ENCODE assay signal across 30 cellular contexts in genomic region chr6:31135710-31136109, GRCh38. TPM values are rescaled to one million over a fixed set of nuclear protein-coding genes. Genes with fewer than 3 reads are reported as not detected.
A peak's percentile ranks its signal among the peaks of the same experiment; 100 is the strongest.
DNase-seq lines count a peak whose midpoint lies in the region; ATAC-seq, FAIRE-seq and TF ChIP-seq lines count a peak whose summit lies in the region.
"Had no signal": no experiment of that assay in that cellular context is flagged by ENCODE, and none has a peak within 500 bp of the region (broad histone marks: within the 10 kb centered on the region; RNA-seq: fewer than 3 reads in every experiment).

No MANE protein-coding gene starts in this region.

- RAD21 ChIA-PET in GM12878 (lab: Charles Lee; ENCODE audit: unreplicated experiment), result interaction anchor here (0.7 to 1.6 kb wide), 5 partner anchors 57 to 231 kb away, joined by 4 to 13 read pairs (median 4); no protein-coding TSS in a partner anchor

- intact Hi-C loops in GM12878 (cut with micrococcal nuclease; ENCODE audit: unreplicated experiment) (loop anchor here (2.0 kb wide), 1 partner anchor 231 kb away; no protein-coding TSS in a partner anchor), PC-3 (cut with micrococcal nuclease) (loop anchor here (2.0 kb wide), 1 partner anchor 231 kb away; no protein-coding TSS in a partner anchor)

- H3K9me2 ChIP-seq in PC-3 (replicated peaks; ENCODE audit: low read length), result no peaks in the 10 kb centered on the region

- FAIRE-seq in GM12878 (lab: Jason Lieb, UNC), result no peak
- FAIRE-seq: A204.1, GM12892, GM18507, GM19239 had no signal

- WGBS in GM12878 (ENCODE audit: insufficient coverage, insufficient replicate concordance, low lambda C conversion rate, missing lambda C conversion rate), result 26% methylated on average over 10 of the region's 10 CpGs

- H3K36me3 ChIP-seq in GM12878 (ENCODE audit: control insufficient read depth in 2 of 2, insufficient read depth in 2 of 2, low read length in 1 of 2), result no peaks in the 10 kb centered on the region
- H3K36me3 ChIP-seq in PC-3 (ENCODE audit: low read depth, low read length), result no peaks in the 10 kb centered on the region
- H3K36me3 ChIP-seq: BE2C, BLaER1 had no signal

- no peak for TF ChIP-seq EP300 in GM12878 (IDR thresholded peaks at IDR 0.05; ENCODE audit: borderline replicate concordance in 1 of 2, control insufficient read depth in 1 of 2, low read depth in 2 of 2, low read length in 2 of 2)

- TF ChIP-seq POLR2A in GM12878 (IDR thresholded peaks at IDR 0.05; ENCODE audit: low read depth, low read length), result no peak

- TF ChIP-seq CTCF in GM12878 (IDR thresholded peaks at IDR 0.05 in 2 of 3, conservative IDR thresholded peaks at IDR 0.05 in 1 of 3; ENCODE audit: control insufficient read depth in 2 of 3, extremely low read depth in 1 of 3, insufficient read depth in 1 of 3, low read depth in 3 of 3, low read length in 3 of 3) (no peak), mesothelial cell of epicardium (IDR thresholded peaks at IDR 0.05; ENCODE audit: unreplicated experiment) (no peak), PC-3 (conservative IDR thresholded peaks at IDR 0.05; ENCODE audit: low read depth, low read length) (no peak)

- no peak overlapping the region for H3K27ac Mint-ChIP-seq in mesothelial cell of epicardium
- H3K27ac Mint-ChIP-seq: CD4-positive, alpha-beta memory T cell; CD4-positive, CD25-positive, alpha-beta regulatory T cell had no signal

- H3K27ac ChIP-seq in GM12878 (ENCODE audit: control insufficient read depth, insufficient read depth), result no peak overlapping the region
- H3K27ac ChIP-seq in PC-3 (ENCODE audit: low read length), result no peak overlapping the region
- H3K27ac ChIP-seq: BLaER1 had no signal

- H3K9ac ChIP-seq in GM12878 (ENCODE audit: control insufficient read depth, insufficient read depth, low read length), result no peak overlapping the region
- no peak overlapping the region for H3K9ac ChIP-seq in PC-3 (ENCODE audit: low read length)
- H3K9ac ChIP-seq: BLaER1 had no signal

- no peaks in the 10 kb centered on the region for H3K36me3 Mint-ChIP-seq in mesothelial cell of epicardium
- H3K36me3 Mint-ChIP-seq: CD14-positive monocyte; CD4-positive, alpha-beta memory T cell; CD4-positive, CD25-positive, alpha-beta regulatory T cell; CD8-positive, alpha-beta memory T cell had no signal

- no peaks in the 10 kb centered on the region for H3K9me3 Mint-ChIP-seq in mesothelial cell of epicardium
- H3K9me3 Mint-ChIP-seq: CD4-positive, alpha-beta memory T cell; CD8-positive, alpha-beta memory T cell had no signal

- BruUV-seq in GM12878 (replicated peaks; lab: Mats Ljungman, UMichigan) (no TSS peak), PC-3 (replicated peaks; lab: Mats Ljungman, UMichigan) (no TSS peak)

- in situ Hi-C loops in GM12878 (cut with MboI), result loop anchor here (5.0 kb wide), 2 partner anchors 57 to 232 kb away; no protein-coding TSS in a partner anchor

- H3K4me3 Mint-ChIP-seq in mesothelial cell of epicardium, result no peak overlapping the region
- H3K4me3 Mint-ChIP-seq: CD14-positive monocyte; CD4-positive, alpha-beta memory T cell; CD4-positive, CD25-positive, alpha-beta regulatory T cell; CD8-positive, alpha-beta memory T cell had no signal

- CTCF ChIA-PET in GM12878 (lab: Yijun Ruan, JAX) (interaction anchor here (1.0 to 22.9 kb wide), 6 partner anchors 20 to 231 kb away, joined by 3 to 326 read pairs (median 4); no protein-coding TSS in a partner anchor), PC-3 (lab: Charles Lee) (no interaction called here)

- SMC1A ChIA-PET in GM12878 (lab: Charles Lee; ENCODE audit: uncharacterized antibody, unreplicated experiment), result interaction anchor here (0.7 to 5.8 kb wide), 3 partner anchors 9 to 59 kb away, joined by 3 to 52 read pairs (median 5); no protein-coding TSS in a partner anchor

- H3K27me3 ChIP-seq in GM12878 (replicated peaks in 1 of 2; ENCODE audit: control insufficient read depth in 2 of 2, insufficient read depth in 2 of 2, low read length in 1 of 2), result no peaks in the 10 kb centered on the region
- H3K27me3 ChIP-seq in PC-3 (ENCODE audit: low read length), result no peaks in the 10 kb centered on the region
- H3K27me3 ChIP-seq: BE2C, BLaER1 had no signal

- H3K79me2 ChIP-seq in GM12878 (ENCODE audit: control insufficient read depth, insufficient read depth, low read length) (no peaks in the 10 kb centered on the region), PC-3 (ENCODE audit: low read length) (no peaks in the 10 kb centered on the region)

- TF ChIP-seq RAD21 in GM12878 (IDR thresholded peaks at IDR 0.05; ENCODE audit: insufficient read depth, low read depth, low read length), result no peak

- H3K9me3 ChIP-seq in GM12878 (replicated peaks; ENCODE audit: control insufficient read depth, insufficient read depth, low read length) (no peaks in the 10 kb centered on the region; the same call in 2 of the 3 replicates), PC-3 (ENCODE audit: low read length) (no peaks in the 10 kb centered on the region)
- H3K9me3 ChIP-seq: BE2C, BLaER1 had no signal

- H3K4me1 Mint-ChIP-seq in mesothelial cell of epicardium, result peaks cover 11% of the 10 kb centered on the region

- no peaks in the 10 kb centered on the region for H3F3A ChIP-seq in PC-3 (ENCODE audit: low read length, unreplicated experiment)

- DNase-seq in GM12878 (ENCODE audit: low read depth, low spot score), result no peak
- DNase-seq in mesothelial cell of epicardium (ENCODE audit: low spot score in 2 of 2, unreplicated experiment in 2 of 2), result no peak
- DNase-seq in PC-3, result no peak
- DNase-seq: 8988T; ACHN; BE2C; C1 segment of cervical spinal cord; CD4-positive, alpha-beta memory T cell; CD4-positive, CD25-positive, alpha-beta regulatory T cell; CD8-positive, alpha-beta memory T cell; COR-L47; DMS 273 treated with DMSO at 0.1 percent for 48 hours; DMS153; DMS53; DMS79; DND-41; EL; GDM1 had no signal

- ATAC-seq in GM18868 (IDR thresholded peaks at IDR 0.05; ENCODE audit: unreplicated experiment) (peak; percentile 60), GM12878 (peak; percentile 62), PC-3 (no peak), HG02623 (IDR thresholded peaks at IDR 0.05; ENCODE audit: unreplicated experiment) (no peak)

- H3K4me1 ChIP-seq in GM12878 (ENCODE audit: control insufficient read depth, insufficient read depth, low read length) (peaks cover 3% of the 10 kb centered on the region), PC-3 (ENCODE audit: insufficient read depth, low read length) (peaks cover 4% of the 10 kb centered on the region; the same call in 1 of the 2 replicates)
- H3K4me1 ChIP-seq: BE2C had no signal

- POLR2A ChIA-PET in GM12878 (lab: Charles Lee), result interaction anchor here (0.6 kb wide), 1 partner anchor 435 kb away, joined by 3 read pairs; no protein-coding TSS in a partner anchor
- POLR2A ChIA-PET in PC-3 (lab: Charles Lee; ENCODE audit: unreplicated experiment), result no interaction called here

- H3K27me3 Mint-ChIP-seq in mesothelial cell of epicardium (ENCODE audit: low read depth), result peaks cover 2% of the 10 kb centered on the region
- H3K27me3 Mint-ChIP-seq: CD4-positive, CD25-positive, alpha-beta regulatory T cell had no signal

- no peak overlapping the region for H3K4me2 ChIP-seq in GM12878 (ENCODE audit: control insufficient read depth, insufficient read depth)
- no peak overlapping the region for H3K4me2 ChIP-seq in PC-3 (ENCODE audit: low read length)
- H3K4me2 ChIP-seq: BLaER1 had no signal

- H2AFZ ChIP-seq in GM12878 (ENCODE audit: control insufficient read depth, low read depth, low read length), result no peak overlapping the region
- H2AFZ ChIP-seq in PC-3 (ENCODE audit: low read length), result no peak overlapping the region

- no peaks in the 10 kb centered on the region for H4K20me1 ChIP-seq in GM12878 (ENCODE audit: control insufficient read depth, insufficient read depth)
- no peaks in the 10 kb centered on the region for H4K20me1 ChIP-seq in PC-3 (ENCODE audit: low read length)
- H4K20me1 ChIP-seq: BLaER1 had no signal

- H3K4me3 ChIP-seq in GM12878 (no peak overlapping the region), PC-3 (ENCODE audit: low read length) (no peak overlapping the region)
- H3K4me3 ChIP-seq: BLaER1 had no signal

RNA-seq across cellular contexts. Expression of gene PSORS1C2, which starts 3.2 kb away (rescaled TPM):
- total RNA-seq in GM12878 (2013; cell fraction: nucleolus; rRNA removed), result not detected in 2 replicates
- total RNA-seq in GM12878 (2014; rRNA removed) (not detected in 2 replicates), GM12878 (2014; rRNA removed; fragmentation: Illumina TruSeq; extraction: Trizol) (not detected in 2 replicates), GM12878 (2021) (not detected in 2 replicates), mesothelial cell of epicardium (not detected in 3 replicates), PC-3 (2014; rRNA removed) (not detected in 2 replicates)
- polyA plus RNA-seq in GM12878 (2011; ENCODE audit: low read depth), result not detected
- polyA plus RNA-seq in GM12878 (2011; rRNA removed) (not detected in 2 replicates), GM12878 (2014; fragmentation: Illumina TruSeq; extraction: Trizol) (not detected in 2 replicates), GM12878 (2014; fragmentation: Nextera tagmentation; extraction: Ambion mirVana) (not detected), GM12878 (2014; rRNA removed) (not detected in 2 replicates), GM12878 (2016; fragmentation: Nextera tagmentation; extraction: Ambion mirVana) (not detected)
- polyA plus RNA-seq in GM12878 (2011; cell fraction: cytosol; rRNA removed), result not detected in 2 replicates
- polyA plus RNA-seq in GM12878 (2011; cell fraction: nucleus; rRNA removed), result not detected in 2 replicates
- not detected in 2 replicates for polyA plus RNA-seq in GM12878 (2012)
- not detected in 2 replicates for polyA minus RNA-seq in GM12878 (2011; rRNA and poly(A)+ RNA removed)
- polyA minus RNA-seq in GM12878 (2011; cell fraction: cytosol; rRNA and poly(A)+ RNA removed), result not detected in 2 replicates
- not detected in 2 replicates for polyA minus RNA-seq in GM12878 (2011; cell fraction: nucleus; rRNA and poly(A)+ RNA removed)
- total RNA-seq: A673; CD4-positive, alpha-beta memory T cell; CD4-positive, CD25-positive, alpha-beta regulatory T cell; CD8-positive, alpha-beta memory T cell; Daoy; G401 had no signal
- polyA plus RNA-seq: AG04450; CD14-positive monocyte; CD4-positive, alpha-beta memory T cell; CD4-positive, CD25-positive, alpha-beta regulatory T cell; CD8-positive, alpha-beta memory T cell had no signal

RNA-seq across cellular contexts. Expression of gene CDSN, which starts 15.5 kb away (rescaled TPM):
- not detected in 2 replicates for total RNA-seq in GM12878 (2013; cell fraction: nucleolus; rRNA removed)
- total RNA-seq in GM12878 (2014; rRNA removed) (not detected in 2 replicates), GM12878 (2014; rRNA removed; fragmentation: Illumina TruSeq; extraction: Trizol) (not detected in 2 replicates), GM12878 (2021) (not detected in 2 replicates), mesothelial cell of epicardium (not detected in 3 replicates), PC-3 (2014; rRNA removed) (0.55 and 0.81 TPM in 2 replicates)
- not detected for polyA plus RNA-seq in GM12878 (2011; ENCODE audit: low read depth)
- polyA plus RNA-seq in GM12878 (2011; rRNA removed) (not detected in 2 replicates), GM12878 (2014; fragmentation: Illumina TruSeq; extraction: Trizol) (0.01 TPM in 1 of 2 replicates, not detected in the other), GM12878 (2014; fragmentation: Nextera tagmentation; extraction: Ambion mirVana) (not detected), GM12878 (2014; rRNA removed) (not detected in 2 replicates), GM12878 (2016; fragmentation: Nextera tagmentation; extraction: Ambion mirVana) (not detected)
- polyA plus RNA-seq in GM12878 (2011; cell fraction: cytosol; rRNA removed), result not detected in 2 replicates
- polyA plus RNA-seq in GM12878 (2011; cell fraction: nucleus; rRNA removed), result not detected in 2 replicates
- polyA plus RNA-seq in GM12878 (2012), result not detected in 2 replicates
- not detected in 2 replicates for polyA minus RNA-seq in GM12878 (2011; rRNA and poly(A)+ RNA removed)
- not detected in 2 replicates for polyA minus RNA-seq in GM12878 (2011; cell fraction: cytosol; rRNA and poly(A)+ RNA removed)
- polyA minus RNA-seq in GM12878 (2011; cell fraction: nucleus; rRNA and poly(A)+ RNA removed), result not detected in 2 replicates
- total RNA-seq: A673; CD4-positive, alpha-beta memory T cell; CD4-positive, CD25-positive, alpha-beta regulatory T cell; CD8-positive, alpha-beta memory T cell; Daoy; G401 had no signal
- polyA plus RNA-seq: AG04450; CD14-positive monocyte; CD4-positive, alpha-beta memory T cell; CD4-positive, CD25-positive, alpha-beta regulatory T cell; CD8-positive, alpha-beta memory T cell had no signal

RNA-seq across cellular contexts. Expression of gene PSORS1C1, which starts 21.1 kb away (rescaled TPM):
- total RNA-seq in GM12878 (2013; cell fraction: nucleolus; rRNA removed), result not detected in 2 replicates
- total RNA-seq in GM12878 (2014; rRNA removed) (not detected in 2 replicates), GM12878 (2014; rRNA removed; fragmentation: Illumina TruSeq; extraction: Trizol) (not detected in 2 replicates), GM12878 (2021) (0.64 TPM in 1 of 2 replicates, not detected in the other), mesothelial cell of epicardium (0.29 to 1.1 TPM (median 0.72 TPM) in 3 replicates), PC-3 (2014; rRNA removed) (2.0 and 5.5 TPM in 2 replicates)
- polyA plus RNA-seq in GM12878 (2011; ENCODE audit: low read depth), result 1.9 TPM
- polyA plus RNA-seq in GM12878 (2011; rRNA removed) (0.10 and 0.15 TPM in 2 replicates), GM12878 (2014; fragmentation: Illumina TruSeq; extraction: Trizol) (0.57 TPM in 1 of 2 replicates, not detected in the other), GM12878 (2014; fragmentation: Nextera tagmentation; extraction: Ambion mirVana) (under 1 TPM; 0.13 to 0.20 TPM), GM12878 (2014; rRNA removed) (not detected in 2 replicates), GM12878 (2016; fragmentation: Nextera tagmentation; extraction: Ambion mirVana) (under 1 TPM in 1 of 2 experiments, not detected in 1; 1.00 TPM)
- polyA plus RNA-seq in GM12878 (2011; cell fraction: cytosol; rRNA removed), result 0.22 TPM in 1 of 2 replicates, not detected in the other
- polyA plus RNA-seq in GM12878 (2011; cell fraction: nucleus; rRNA removed), result 0.44 and 0.87 TPM in 2 replicates
- polyA plus RNA-seq in GM12878 (2012), result 0.28 TPM in 1 of 2 replicates, not detected in the other
- not detected in 2 replicates for polyA minus RNA-seq in GM12878 (2011; rRNA and poly(A)+ RNA removed)
- polyA minus RNA-seq in GM12878 (2011; cell fraction: cytosol; rRNA and poly(A)+ RNA removed), result not detected in 2 replicates
- 0.36 and 0.77 TPM in 2 replicates for polyA minus RNA-seq in GM12878 (2011; cell fraction: nucleus; rRNA and poly(A)+ RNA removed)
- total RNA-seq: A673; CD4-positive, alpha-beta memory T cell; CD4-positive, CD25-positive, alpha-beta regulatory T cell; CD8-positive, alpha-beta memory T cell; G401 had no signal
- polyA plus RNA-seq: CD14-positive monocyte; CD4-positive, CD25-positive, alpha-beta regulatory T cell; CD8-positive, alpha-beta memory T cell had no signal

RNA-seq across cellular contexts. Expression of gene CCHCR1, which starts 21.9 kb away (rescaled TPM):
- 36.3 and 37.0 TPM in 2 replicates for total RNA-seq in GM12878 (2013; cell fraction: nucleolus; rRNA removed)
- total RNA-seq in GM12878 (2014; rRNA removed) (26.7 and 30.2 TPM in 2 replicates), GM12878 (2014; rRNA removed; fragmentation: Illumina TruSeq; extraction: Trizol) (19.1 and 24.2 TPM in 2 replicates), GM12878 (2021) (35.0 and 36.8 TPM in 2 replicates), mesothelial cell of epicardium (33.9 to 36.6 TPM (median 34.5 TPM) in 3 replicates), PC-3 (2014; rRNA removed) (31.3 and 40.0 TPM in 2 replicates)
- polyA plus RNA-seq in GM12878 (2011; ENCODE audit: low read depth), result 14.4 TPM
- polyA plus RNA-seq in GM12878 (2011; rRNA removed) (9.4 and 15.3 TPM in 2 replicates), GM12878 (2014; fragmentation: Illumina TruSeq; extraction: Trizol) (21.7 and 22.6 TPM in 2 replicates), GM12878 (2014; fragmentation: Nextera tagmentation; extraction: Ambion mirVana) (1 to 10 TPM; 1.0 to 1.4 TPM), GM12878 (2014; rRNA removed) (34.9 and 35.2 TPM in 2 replicates), GM12878 (2016; fragmentation: Nextera tagmentation; extraction: Ambion mirVana) (10 to 100 TPM; 31.4 to 34.5 TPM)
- 14.0 and 18.4 TPM in 2 replicates for polyA plus RNA-seq in GM12878 (2011; cell fraction: cytosol; rRNA removed)
- polyA plus RNA-seq in GM12878 (2011; cell fraction: nucleus; rRNA removed), result 54.6 and 62.6 TPM in 2 replicates
- 24.4 and 26.6 TPM in 2 replicates for polyA plus RNA-seq in GM12878 (2012)
- polyA minus RNA-seq in GM12878 (2011; rRNA and poly(A)+ RNA removed), result 10.6 and 18.5 TPM in 2 replicates
- 5.0 and 5.2 TPM in 2 replicates for polyA minus RNA-seq in GM12878 (2011; cell fraction: cytosol; rRNA and poly(A)+ RNA removed)
- 14.1 and 23.8 TPM in 2 replicates for polyA minus RNA-seq in GM12878 (2011; cell fraction: nucleus; rRNA and poly(A)+ RNA removed)

RNA-seq across cellular contexts. Expression of gene TCF19, which starts 22.7 kb away (rescaled TPM):
- total RNA-seq in GM12878 (2013; cell fraction: nucleolus; rRNA removed), result 12.1 and 12.6 TPM in 2 replicates
- total RNA-seq in GM12878 (2014; rRNA removed), result 90.5 and 103 TPM in 2 replicates
- total RNA-seq in GM12878 (2014; rRNA removed; fragmentation: Illumina TruSeq; extraction: Trizol), result 42.6 and 46.3 TPM in 2 replicates
- total RNA-seq in GM12878 (2021), result 60.2 and 61.1 TPM in 2 replicates
- polyA plus RNA-seq in GM12878 (2011; ENCODE audit: low read depth), result 20.5 TPM
- 28.3 and 29.0 TPM in 2 replicates for polyA plus RNA-seq in GM12878 (2011; rRNA removed)
- polyA plus RNA-seq in GM12878 (2011; cell fraction: cytosol; rRNA removed), result 31.8 and 47.0 TPM in 2 replicates
- polyA plus RNA-seq in GM12878 (2011; cell fraction: nucleus; rRNA removed), result 40.8 and 45.4 TPM in 2 replicates
- 31.6 and 32.0 TPM in 2 replicates for polyA plus RNA-seq in GM12878 (2012)
- polyA plus RNA-seq in GM12878 (2014; fragmentation: Illumina TruSeq; extraction: Trizol), result 33.9 and 43.6 TPM in 2 replicates
- 10 to 100 TPM in 1 of 2 experiments, 1 to 10 TPM in 1; 7.7 to 19.5 TPM for polyA plus RNA-seq in GM12878 (2014; fragmentation: Nextera tagmentation; extraction: Ambion mirVana)
- polyA plus RNA-seq in GM12878 (2014; rRNA removed), result 83.5 and 91.4 TPM in 2 replicates
- polyA plus RNA-seq in GM12878 (2016; fragmentation: Nextera tagmentation; extraction: Ambion mirVana), result 10 to 100 TPM; 77.9 to 85.0 TPM
- 12.8 and 28.2 TPM in 2 replicates for polyA minus RNA-seq in GM12878 (2011; rRNA and poly(A)+ RNA removed)
- 8.2 and 10.0 TPM in 2 replicates for polyA minus RNA-seq in GM12878 (2011; cell fraction: cytosol; rRNA and poly(A)+ RNA removed)
- polyA minus RNA-seq in GM12878 (2011; cell fraction: nucleus; rRNA and poly(A)+ RNA removed), result 5.7 and 12.2 TPM in 2 replicates
- total RNA-seq in mesothelial cell of epicardium, result 7.7 to 8.5 TPM (median 7.8 TPM) in 3 replicates
- total RNA-seq in PC-3 (2014; rRNA removed), result 79.0 and 88.6 TPM in 2 replicates

Comparison
In these comparisons a context has a peak if more than half of its experiments do, and no peak if none do; other contexts are left out.
1. ATAC-seq: peak in GM18868 (single experiment) and GM12878 (single experiment); none in PC-3 (single experiment) and HG02623 (single experiment).